In genomic region chr6:41559655-41560439, GRCh38 we compare ENCODE assay signal across 8 cellular contexts. TPM values are rescaled to one million over a fixed set of nuclear protein-coding genes. Genes with fewer than 3 reads are reported as not detected.
DNase-seq lines count a peak whose midpoint lies in the region; ATAC-seq and TF ChIP-seq lines count a peak whose summit lies in the region.

No MANE protein-coding gene starts in this region.

- H3F3A ChIP-seq in GM23248 (ENCODE audit: insufficient read depth) = no peaks in the 10 kb centered on the region
- no peaks in the 10 kb centered on the region for H3F3A ChIP-seq in SU-DHL-6 (ENCODE audit: insufficient read depth)

- ATAC-seq in right cardiac atrium = no peak
- no peak for ATAC-seq in HG03457 (IDR thresholded peaks at IDR 0.05; ENCODE audit: unreplicated experiment)
- no peak for ATAC-seq in GM18505 (IDR thresholded peaks at IDR 0.05; ENCODE audit: unreplicated experiment)

- no peaks in the 10 kb centered on the region for H3K27me3 ChIP-seq in GM23248 (replicated peaks; ENCODE audit: insufficient read depth)
- H3K27me3 ChIP-seq in SU-DHL-6 (ENCODE audit: low read length) = no peaks in the 10 kb centered on the region
- H3K27me3 ChIP-seq in right cardiac atrium (ENCODE audit: control insufficient read depth, insufficient read depth) = no peaks in the 10 kb centered on the region

- WGBS in GM23248 (ENCODE audit: low coverage in 1 of 2, low lambda C conversion rate in 2 of 2, missing lambda C conversion rate in 2 of 2), 2 experiments = 75% methylated on average over 7 of the region's 7 CpGs
- WGBS in right cardiac atrium = 70% methylated on average over 7 of the region's 7 CpGs

- no peak for DNase-seq in GM23248
- DNase-seq in right cardiac atrium = no peak
- DNase-seq in skeletal muscle cell (ENCODE audit: low read depth) = no peak
- DNase-seq in HPDE6-E6E7 (ENCODE audit: extremely low spot score) = no peak
- DNase-seq in caudate nucleus (lab: John Stamatoyannopoulos, UW) = no peak

- H3K4me3 ChIP-seq in GM23248 (peak overlapping the region; percentile 67), SU-DHL-6 (ENCODE audit: insufficient read depth, low read length, poor library complexity, severe bottlenecking) (no peak overlapping the region), right cardiac atrium (ENCODE audit: low read length) (peak overlapping the region; percentile 49), skeletal muscle cell (ENCODE audit: low read depth, low read length) (peak overlapping the region; percentile 46)

- no peaks in the 10 kb centered on the region for H4K20me1 ChIP-seq in GM23248 (ENCODE audit: insufficient read depth)
- H4K20me1 ChIP-seq in SU-DHL-6 (ENCODE audit: low read depth, low read length) = peaks cover 7% of the 10 kb centered on the region

- H3K36me3 ChIP-seq in GM23248 (ENCODE audit: low read depth) (no peaks in the 10 kb centered on the region), SU-DHL-6 (ENCODE audit: low read length) (no peaks in the 10 kb centered on the region)

- no peaks in the 10 kb centered on the region for H3K9me3 ChIP-seq in GM23248 (ENCODE audit: low read depth)
- H3K9me3 ChIP-seq in SU-DHL-6 (ENCODE audit: insufficient read depth, low read length) = no peaks in the 10 kb centered on the region
- no peaks in the 10 kb centered on the region for H3K9me3 ChIP-seq in right cardiac atrium (ENCODE audit: control insufficient read depth, low read length)

- H3K4me1 ChIP-seq in GM23248 (ENCODE audit: insufficient read depth) (no peaks in the 10 kb centered on the region), right cardiac atrium (ENCODE audit: control insufficient read depth, insufficient read depth, low read length) (peaks cover 3% of the 10 kb centered on the region)

- in situ Hi-C loops in GM23248 (cut with MboI) = no loop called here

- TF ChIP-seq CTCF in SU-DHL-6 (IDR thresholded peaks at IDR 0.05; ENCODE audit: insufficient read depth, low read length, poor library complexity, severe bottlenecking) = no peak

- H2AFZ ChIP-seq in GM23248 (peak overlapping the region; percentile 81), SU-DHL-6 (ENCODE audit: low read depth, low read length, severe bottlenecking) (no peak overlapping the region)

- H3K4me2 ChIP-seq in GM23248 (ENCODE audit: unreplicated experiment) (peak overlapping the region; percentile 51), SU-DHL-6 (ENCODE audit: low read depth, low read length, poor library complexity, severe bottlenecking) (peak overlapping the region; percentile 41)

- H3K79me2 ChIP-seq in GM23248 (ENCODE audit: insufficient read depth) = no peaks in the 10 kb centered on the region
- H3K79me2 ChIP-seq in SU-DHL-6 (ENCODE audit: insufficient read depth, low read length) = no peaks in the 10 kb centered on the region

- TF ChIP-seq POLR2A in GM18505 (IDR thresholded peaks at IDR 0.05; ENCODE audit: borderline replicate concordance, extremely low read depth, insufficient read depth, insufficient read length) = no peak

- H3K27ac ChIP-seq in GM23248 (no peak overlapping the region), SU-DHL-6 (ENCODE audit: low read depth, low read length) (no peak overlapping the region), right cardiac atrium (ENCODE audit: low read length) (no peak overlapping the region), caudate nucleus (ENCODE audit: low read depth, low read length) (no peak overlapping the region)

- H3K9me2 ChIP-seq in GM23248 (ENCODE audit: insufficient read depth) (no peaks in the 10 kb centered on the region), SU-DHL-6 (replicated peaks; ENCODE audit: insufficient read depth, low read length) (no peaks in the 10 kb centered on the region)

- H3K9ac ChIP-seq in GM23248 (peak overlapping the region; percentile 75; the same call in 1 of the 2 replicates), SU-DHL-6 (ENCODE audit: low read length) (no peak overlapping the region)

- intact Hi-C loops in right cardiac atrium (cut with DNase I) = no loop called here

RNA-seq across cellular contexts. Expression of gene FOXP4, which starts 13.7 kb away (rescaled TPM):
- 3.9 and 5.4 TPM in 2 replicates for total RNA-seq in GM23248 (2014; rRNA removed; shearing (Covaris generic))
- 1.1 and 1.4 TPM in 2 replicates for polyA plus RNA-seq in GM23248 (2016; fragmentation: Nextera tagmentation; extraction: Ambion mirVana)
- total RNA-seq in right cardiac atrium = 10 to 100 TPM; 21.7 to 22.5 (median 22.1) TPM
- polyA plus RNA-seq in right cardiac atrium = 15.3 TPM
